ENCODE assay signal across 1 cellular context in genomic region chr3:128491900-128492352, GRCh38.
TF ChIP-seq lines count a peak whose summit lies in the region.

No MANE protein-coding gene starts in this region.

TF ChIP-seq in GM12878, 131 proteins besides CTCF, POLR2A, EP300 and RAD21:
- TF ChIP-seq BCL11A (IDR thresholded peaks at IDR 0.05; ENCODE audit: low read depth, low read length) (no peak), STAT1 (conservative IDR thresholded peaks at IDR 0.05) (no peak), EZH2 (IDR thresholded peaks at IDR 0.05; ENCODE audit: borderline replicate concordance, control insufficient read depth, low read depth, low read length) (peak; percentile 92; the same call in 1 of the 2 replicates), HDAC2 (IDR thresholded peaks at IDR 0.05) (no peak), ZSCAN29 (IDR thresholded peaks at IDR 0.05) (no peak), BMI1 (IDR thresholded peaks at IDR 0.05; ENCODE audit: borderline replicate concordance) (peak; percentile 50; the same call in 1 of the 2 replicates)
